1 cellular context compared by ENCODE assay signal in the genomic region with DNA sequence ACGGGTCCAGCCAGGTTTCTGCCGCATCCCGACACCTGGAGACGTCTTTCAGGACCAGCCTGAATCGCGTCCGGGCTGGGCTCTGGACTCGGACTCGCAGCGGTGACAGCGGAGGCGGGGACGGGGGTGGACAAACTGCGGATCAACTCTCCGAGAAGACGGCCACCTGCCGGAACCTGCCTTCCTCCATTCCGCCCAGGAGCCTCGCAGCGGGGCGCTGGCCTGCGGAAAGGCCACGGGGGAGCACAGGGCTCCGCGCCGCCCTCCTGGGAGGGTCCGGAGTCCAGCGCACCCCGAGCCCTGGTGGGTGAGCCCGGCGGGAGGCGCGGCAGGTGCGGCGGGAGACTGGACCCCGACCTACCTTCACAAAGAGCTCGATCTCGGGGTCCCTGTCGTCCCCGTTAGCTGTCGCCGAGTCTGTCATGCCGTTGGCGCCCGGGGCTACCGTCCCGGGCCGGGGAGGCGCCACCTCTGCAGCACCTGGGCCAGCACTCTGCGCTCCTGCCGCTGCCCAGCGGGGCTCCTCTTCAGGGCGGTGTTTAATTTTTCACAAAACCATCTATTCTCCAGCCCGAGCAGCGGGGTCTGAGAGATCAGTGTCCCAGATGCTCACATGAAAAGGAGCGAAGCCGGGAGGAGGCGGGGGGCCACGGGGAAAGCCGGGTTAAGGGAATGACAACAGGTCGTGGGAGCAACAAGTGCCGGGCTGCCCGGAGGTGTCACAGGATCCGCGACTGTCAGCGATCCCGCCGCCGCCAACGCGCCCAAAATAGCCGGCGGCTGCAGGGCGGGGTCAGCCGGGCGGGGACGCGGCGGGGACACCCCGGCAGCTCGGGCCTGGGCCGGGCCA.
TF ChIP-seq lines count a peak whose summit lies in the region.

A gene (minus strand): TSS at position 742 of the 850 bp plus-strand sequence. CDS start 318 bp downstream, at position 424.

TF ChIP-seq in K562, 482 proteins besides CTCF, POLR2A, EP300 and RAD21 (continued from another document):
- TF ChIP-seq, protein P1, sequence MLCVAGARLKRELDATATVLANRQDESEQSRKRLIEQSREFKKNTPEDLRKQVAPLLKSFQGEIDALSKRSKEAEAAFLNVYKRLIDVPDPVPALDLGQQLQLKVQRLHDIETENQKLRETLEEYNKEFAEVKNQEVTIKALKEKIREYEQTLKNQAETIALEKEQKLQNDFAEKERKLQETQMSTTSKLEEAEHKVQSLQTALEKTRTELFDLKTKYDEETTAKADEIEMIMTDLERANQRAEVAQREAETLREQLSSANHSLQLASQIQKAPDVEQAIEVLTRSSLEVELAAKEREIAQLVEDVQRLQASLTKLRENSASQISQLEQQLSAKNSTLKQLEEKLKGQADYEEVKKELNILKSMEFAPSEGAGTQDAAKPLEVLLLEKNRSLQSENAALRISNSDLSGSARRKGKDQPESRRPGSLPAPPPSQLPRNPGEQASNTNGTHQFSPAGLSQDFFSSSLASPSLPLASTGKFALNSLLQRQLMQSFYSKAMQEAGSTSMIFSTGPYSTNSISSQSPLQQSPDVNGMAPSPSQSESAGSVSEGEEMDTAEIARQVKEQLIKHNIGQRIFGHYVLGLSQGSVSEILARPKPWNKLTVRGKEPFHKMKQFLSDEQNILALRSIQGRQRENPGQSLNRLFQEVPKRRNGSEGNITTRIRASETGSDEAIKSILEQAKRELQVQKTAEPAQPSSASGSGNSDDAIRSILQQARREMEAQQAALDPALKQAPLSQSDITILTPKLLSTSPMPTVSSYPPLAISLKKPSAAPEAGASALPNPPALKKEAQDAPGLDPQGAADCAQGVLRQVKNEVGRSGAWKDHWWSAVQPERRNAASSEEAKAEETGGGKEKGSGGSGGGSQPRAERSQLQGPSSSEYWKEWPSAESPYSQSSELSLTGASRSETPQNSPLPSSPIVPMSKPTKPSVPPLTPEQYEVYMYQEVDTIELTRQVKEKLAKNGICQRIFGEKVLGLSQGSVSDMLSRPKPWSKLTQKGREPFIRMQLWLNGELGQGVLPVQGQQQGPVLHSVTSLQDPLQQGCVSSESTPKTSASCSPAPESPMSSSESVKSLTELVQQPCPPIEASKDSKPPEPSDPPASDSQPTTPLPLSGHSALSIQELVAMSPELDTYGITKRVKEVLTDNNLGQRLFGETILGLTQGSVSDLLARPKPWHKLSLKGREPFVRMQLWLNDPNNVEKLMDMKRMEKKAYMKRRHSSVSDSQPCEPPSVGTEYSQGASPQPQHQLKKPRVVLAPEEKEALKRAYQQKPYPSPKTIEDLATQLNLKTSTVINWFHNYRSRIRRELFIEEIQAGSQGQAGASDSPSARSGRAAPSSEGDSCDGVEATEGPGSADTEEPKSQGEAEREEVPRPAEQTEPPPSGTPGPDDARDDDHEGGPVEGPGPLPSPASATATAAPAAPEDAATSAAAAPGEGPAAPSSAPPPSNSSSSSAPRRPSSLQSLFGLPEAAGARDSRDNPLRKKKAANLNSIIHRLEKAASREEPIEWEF (CRISPR knock-in tag; IDR thresholded peaks at IDR 0.05): no peak
- TF ChIP-seq CHD4 (IDR thresholded peaks at IDR 0.05; ENCODE audit: insufficient read depth, insufficient replicate concordance, low read depth, low read length, poor library complexity, severe bottlenecking): no peak
TF ChIP-seq in K562: peak in this region for 0.
